ENCODE assay signal across 8 cellular contexts in genomic region chrX:135521405-135522131, GRCh38. TPM values are rescaled to one million over a fixed set of nuclear protein-coding genes. Genes with fewer than 3 reads are reported as not detected.
DNase-seq lines count a peak whose midpoint lies in the region; ATAC-seq and TF ChIP-seq lines count a peak whose summit lies in the region.

No MANE protein-coding gene starts in this region.

- peak; percentile 80 for DNase-seq in DMS79 (lab: John Stamatoyannopoulos, UW)
- peak; percentile 89 for DNase-seq in RPMI7951 (ENCODE audit: low read depth)
- DNase-seq in fibroblast of peridontal ligament (ENCODE audit: extremely low read depth), result peak; percentile 80

- H3K27me3 Mint-ChIP-seq in activated T-helper 17 cell treated with anti-CD3 and anti-CD28 coated beads, Interleukin-2, amount 50 U/mL, for 72 hours, result no peaks in the 10 kb centered on the region
- no peaks in the 10 kb centered on the region for H3K27me3 Mint-ChIP-seq in stimulated activated naive CD8-positive, alpha-beta T cell treated with anti-CD3 and anti-CD28 coated beads, Interleukin-15, Interleukin-2, amounts not matched to agents 100 ng/mL and 50 ng/mL, for 24 hours

- TF ChIP-seq EP300 in neural cell (conservative IDR thresholded peaks at IDR 0.05; ENCODE audit: poor library complexity, severe bottlenecking), result no peak

- H3K79me2 ChIP-seq in neural cell (replicated peaks; ENCODE audit: insufficient read depth, low read length), result peaks cover 4% of the 10 kb centered on the region

- H3K27ac Mint-ChIP-seq in activated T-helper 17 cell treated with anti-CD3 and anti-CD28 coated beads, Interleukin-2, amount 50 U/mL, for 72 hours, result peak overlapping the region; percentile 99
- H3K27ac Mint-ChIP-seq in stimulated activated naive CD8-positive, alpha-beta T cell treated with anti-CD3 and anti-CD28 coated beads, Interleukin-15, Interleukin-2, amounts not matched to agents 100 ng/mL and 50 ng/mL, for 24 hours, result peak overlapping the region; percentile 97

- peak; percentile 61 for ATAC-seq in GM21737 (IDR thresholded peaks at IDR 0.05; ENCODE audit: unreplicated experiment)
- ATAC-seq in activated T-helper 17 cell treated with anti-CD3 and anti-CD28 coated beads, Interleukin-2, amount 50 U/mL, for 72 hours (replicated peaks), result peak; percentile 75

- H3K9me3 ChIP-seq in KOPT-K1 (ENCODE audit: insufficient read depth, low read length, poor library complexity, severe bottlenecking) (no peaks in the 10 kb centered on the region), neural cell (ENCODE audit: low read length) (no peaks in the 10 kb centered on the region)

- H3K4me3 ChIP-seq in neural cell (ENCODE audit: low read length), result peak overlapping the region; percentile 80

- no peaks in the 10 kb centered on the region for H3K27me3 ChIP-seq in neural cell (ENCODE audit: insufficient read depth, low read depth, low read length)

- H3K9ac ChIP-seq in neural cell (ENCODE audit: low read length), result peak overlapping the region; percentile 88

- H3K4me2 ChIP-seq in neural cell (ENCODE audit: low read length), result no peak overlapping the region

- TF ChIP-seq CTCF in neural cell (IDR thresholded peaks at IDR 0.05; ENCODE audit: poor library complexity, severe bottlenecking), result no peak

- no peaks in the 10 kb centered on the region for H4K20me1 ChIP-seq in neural cell (ENCODE audit: insufficient read depth)

- H2AFZ ChIP-seq in neural cell (ENCODE audit: low read depth, low read length), result no peak overlapping the region

- H3K27ac ChIP-seq in KOPT-K1 (ENCODE audit: low read depth, low read length, poor library complexity, severe bottlenecking), result peak overlapping the region; percentile 90
- H3K27ac ChIP-seq in neural cell (ENCODE audit: low read length), result peak overlapping the region; percentile 85

- H3K36me3 Mint-ChIP-seq in activated T-helper 17 cell treated with anti-CD3 and anti-CD28 coated beads, Interleukin-2, amount 50 U/mL, for 72 hours (ENCODE audit: low read depth), result peaks cover 55% of the 10 kb centered on the region
- H3K36me3 Mint-ChIP-seq in stimulated activated naive CD8-positive, alpha-beta T cell treated with anti-CD3 and anti-CD28 coated beads, Interleukin-15, Interleukin-2, amounts not matched to agents 100 ng/mL and 50 ng/mL, for 24 hours (ENCODE audit: low read depth), result peaks cover 33% of the 10 kb centered on the region

- no peaks in the 10 kb centered on the region for H3K9me3 Mint-ChIP-seq in activated T-helper 17 cell treated with anti-CD3 and anti-CD28 coated beads, Interleukin-2, amount 50 U/mL, for 72 hours
- no peaks in the 10 kb centered on the region for H3K9me3 Mint-ChIP-seq in stimulated activated naive CD8-positive, alpha-beta T cell treated with anti-CD3 and anti-CD28 coated beads, Interleukin-15, Interleukin-2, amounts not matched to agents 100 ng/mL and 50 ng/mL, for 24 hours

- peak overlapping the region; percentile 95 for H3K4me3 Mint-ChIP-seq in activated T-helper 17 cell treated with anti-CD3 and anti-CD28 coated beads, Interleukin-2, amount 50 U/mL, for 72 hours
- H3K4me3 Mint-ChIP-seq in stimulated activated naive CD8-positive, alpha-beta T cell treated with anti-CD3 and anti-CD28 coated beads, Interleukin-15, Interleukin-2, amounts not matched to agents 100 ng/mL and 50 ng/mL, for 24 hours, result peak overlapping the region; percentile 98

- no peak for TF ChIP-seq RAD21 in neural cell (conservative IDR thresholded peaks at IDR 0.05)

- H3K36me3 ChIP-seq in KOPT-K1 (ENCODE audit: insufficient read depth, low read length) (peaks cover 4% of the 10 kb centered on the region; the same call in 1 of the 2 replicates), neural cell (ENCODE audit: insufficient read depth, low read length) (no peaks in the 10 kb centered on the region)

- H3K9me2 ChIP-seq in neural cell (ENCODE audit: insufficient read depth, low read length), result no peaks in the 10 kb centered on the region

- no peaks in the 10 kb centered on the region for H3K4me1 Mint-ChIP-seq in activated T-helper 17 cell treated with anti-CD3 and anti-CD28 coated beads, Interleukin-2, amount 50 U/mL, for 72 hours
- H3K4me1 Mint-ChIP-seq in stimulated activated naive CD8-positive, alpha-beta T cell treated with anti-CD3 and anti-CD28 coated beads, Interleukin-15, Interleukin-2, amounts not matched to agents 100 ng/mL and 50 ng/mL, for 24 hours (ENCODE audit: low read depth), result peaks cover 58% of the 10 kb centered on the region

- no peaks in the 10 kb centered on the region for H3F3A ChIP-seq in neural cell (ENCODE audit: insufficient read depth, low read length, poor library complexity, severe bottlenecking)

TF ChIP-seq in neural cell, 6 proteins besides CTCF, POLR2A, EP300 and RAD21:
- no peak for TF ChIP-seq EZH2 (IDR thresholded peaks at IDR 0.05; ENCODE audit: borderline replicate concordance, insufficient read depth, low read length, poor library complexity, severe bottlenecking)
- TF ChIP-seq POLR2AphosphoS5 (IDR thresholded peaks at IDR 0.05), result peak; percentile 51
- peak; percentile 17 for TF ChIP-seq TAF1 (IDR thresholded peaks at IDR 0.05; ENCODE audit: low read depth)
- peak; percentile 13 for TF ChIP-seq REST (IDR thresholded peaks at IDR 0.05; ENCODE audit: borderline replicate concordance)
- no peak for TF ChIP-seq SMC3 (conservative IDR thresholded peaks at IDR 0.05; ENCODE audit: poor library complexity)
- peak; percentile 49 for TF ChIP-seq MXI1 (conservative IDR thresholded peaks at IDR 0.05; ENCODE audit: poor library complexity, severe bottlenecking)
TF ChIP-seq in neural cell: peak in this region for 4.

RNA-seq across cellular contexts. Expression of gene INTS6L, which starts 1.1 kb away (rescaled TPM):
- 4.1 and 5.5 TPM in 2 replicates for total RNA-seq in RPMI7951 (2014; rRNA removed; shearing (Covaris generic))
- total RNA-seq in activated T-helper 17 cell treated with anti-CD3 and anti-CD28 coated beads, Interleukin-2, amount 50 U/mL, for 72 hours, result 10 to 100 TPM; 15.2 to 46.5 TPM
- 44.8 and 57.1 TPM in 2 replicates for polyA plus RNA-seq in neural cell
- 37.7 and 38.5 TPM in 2 replicates for polyA minus RNA-seq in neural cell

Comparison
In these comparisons a context has a peak if more than half of its experiments do, and no peak if none do; other contexts are left out.
1. Peak in every context shown above with its lines: DNase-seq, ATAC-seq, H3K4me3 ChIP-seq and H3K27ac ChIP-seq.